In the genomic region with DNA sequence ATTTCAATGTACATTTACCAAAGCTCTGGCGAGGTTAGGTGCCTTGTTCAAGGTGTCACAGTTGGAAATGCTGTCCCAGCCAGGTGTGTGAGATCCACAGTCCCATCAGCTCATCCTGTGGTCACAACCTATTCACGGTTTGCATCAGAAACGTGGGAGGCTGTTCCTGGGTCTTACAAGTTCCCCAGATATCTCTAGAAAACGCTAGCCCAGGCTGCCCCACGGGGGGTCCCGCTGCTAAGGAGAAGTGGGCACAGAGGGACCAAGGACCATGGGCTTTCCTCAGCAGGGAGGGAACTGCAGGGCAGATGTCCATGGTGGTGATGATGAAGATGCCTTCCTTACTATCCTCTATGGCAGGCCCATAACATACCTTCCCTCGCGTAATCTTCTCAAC, we compare ENCODE assay signal across 8 cellular contexts. TPM values are rescaled to one million over a fixed set of nuclear protein-coding genes. Genes with fewer than 3 reads are reported as not detected.
DNase-seq lines count a peak whose midpoint lies in the region; ATAC-seq and TF ChIP-seq lines count a peak whose summit lies in the region.

No MANE protein-coding gene starts in this region.

- H3K4me1 Mint-ChIP-seq in MCF 10A (ENCODE audit: insufficient read depth, unreplicated experiment): peaks cover 15% of the 10 kb centered on the region

- H3K9me1 ChIP-seq in IMR-90 (ENCODE audit: insufficient read depth, low read length): peaks cover 9% of the 10 kb centered on the region

- TF ChIP-seq RAD21 in IMR-90 (IDR thresholded peaks at IDR 0.05; ENCODE audit: low read length): no peak

- H3K79me1 ChIP-seq in IMR-90 (ENCODE audit: low read depth in 1 of 2, low read length in 2 of 2): peaks cover 7 to 17% of the 10 kb centered on the region in 2 experiments

- H4K8ac ChIP-seq in IMR-90 (ENCODE audit: low read depth in 2 of 2, low read length in 2 of 2): peak overlapping the region; percentile 34 to 67; a peak in 3 of 4 replicates

- H3K9ac ChIP-seq in IMR-90 (ENCODE audit: low read depth, low read length): peak overlapping the region; percentile 72

- H3K27me3 ChIP-seq in IMR-90 (ENCODE audit: control insufficient read depth, insufficient read depth, low read length) (no peaks in the 10 kb centered on the region), lung (ENCODE audit: control insufficient read depth, insufficient read depth) (no peaks in the 10 kb centered on the region), upper lobe of right lung (no peaks in the 10 kb centered on the region)

- BruUV-seq in IMR-90 (replicated peaks; lab: Mats Ljungman, UMichigan): no TSS peak
- no TSS peak for BruUV-seq in MCF 10A (replicated peaks; lab: Mats Ljungman, UMichigan)

- H3K4me3 Mint-ChIP-seq in MCF 10A (ENCODE audit: unreplicated experiment): peak overlapping the region; percentile 84

- intact Hi-C loops in IMR-90 (cut with micrococcal nuclease) (no loop called here), MCF 10A (cut with micrococcal nuclease) (no loop called here), upper lobe of right lung (cut with DNase I) (no loop called here)

- H3K56ac ChIP-seq in IMR-90 (ENCODE audit: extremely low read depth, insufficient read depth, low read length): no peak overlapping the region

- H3K27ac ChIP-seq in IMR-90 (ENCODE audit: insufficient read depth, low read length) (peak overlapping the region; percentile 22), lung (ENCODE audit: low read depth in 1 of 2, low read length in 1 of 2) (peak overlapping the region in 1 of 2 donors; percentile 92), upper lobe of right lung (peak overlapping the region; percentile 83)

- TF ChIP-seq POLR2A in IMR-90 (IDR thresholded peaks at IDR 0.05; ENCODE audit: low read depth, low read length): no peak

- peak overlapping the region; percentile 57 for H3K4ac ChIP-seq in IMR-90 (ENCODE audit: low read depth, low read length)

- peak; percentile 32 for DNase-seq in NCI-H345 (lab: John Stamatoyannopoulos, UW)
- no peak for DNase-seq in NCI-H345 treated with DMSO at 0.1 percent for 48 hours (lab: John Stamatoyannopoulos, UW; ENCODE audit: unreplicated experiment)
- no peak for DNase-seq in IMR-90
- DNase-seq in MCF 10A (ENCODE audit: unreplicated experiment): peak; percentile 11
- DNase-seq in lung (ENCODE audit: low spot score): no peak
- DNase-seq in upper lobe of right lung: no peak
- no peak for DNase-seq in NCI-H187 treated with DMSO at 0.1 percent for 48 hours (lab: John Stamatoyannopoulos, UW)
- DNase-seq in putamen (ENCODE audit: low spot score): no peak

- H3K27me3 Mint-ChIP-seq in MCF 10A (ENCODE audit: insufficient read depth, unreplicated experiment): no peaks in the 10 kb centered on the region

- CTCF ChIA-PET in IMR-90 (lab: Yijun Ruan, JAX): no interaction called here
- CTCF ChIA-PET in MCF 10A (lab: Yijun Ruan, JAX): interaction anchor here (0.6 to 1.1 kb wide), 2 partner anchors 837 to 939 kb away, joined by 3 read pairs; no protein-coding TSS in a partner anchor

- H3K4me1 ChIP-seq in IMR-90 (ENCODE audit: control insufficient read depth, insufficient read depth, low read length) (peaks cover 3% of the 10 kb centered on the region; the same call in 1 of the 2 replicates), lung (ENCODE audit: control insufficient read depth in 2 of 2, insufficient read depth in 2 of 2, low read length in 2 of 2) (peaks cover 0 to 5% of the 10 kb centered on the region in 2 donors), upper lobe of right lung (peaks cover 14% of the 10 kb centered on the region)

- peaks cover 13% of the 10 kb centered on the region for H3K36me3 Mint-ChIP-seq in MCF 10A (ENCODE audit: insufficient read depth, unreplicated experiment)

- dilution Hi-C loops in IMR-90 (cut with HindIII; ENCODE audit: low sequenced_read_pairs, unreplicated experiment): no loop called here

- peak overlapping the region; percentile 83 for H3K4me2 ChIP-seq in IMR-90 (ENCODE audit: low read depth, low read length)

- peak overlapping the region; percentile 81 for H3K27ac Mint-ChIP-seq in MCF 10A (ENCODE audit: low read depth, unreplicated experiment)

- no peaks in the 10 kb centered on the region for H3K9me3 Mint-ChIP-seq in MCF 10A (ENCODE audit: unreplicated experiment)

- 0 out of 2 replicates have a peak overlapping the region, but pooled peaks have one; percentile 2 for H4K91ac ChIP-seq in IMR-90 (ENCODE audit: insufficient read depth, low read depth, low read length)

- WGBS in IMR-90 (ENCODE audit: extremely low coverage in 2 of 2, insufficient read length in 1 of 2), 2 experiments: 42% methylated on average over 2 of the region's 8 CpGs; no CpG with 5 or more reads in 1 of the 2 experiments
- 16 to 23% methylated on average over 8 of the region's 8 CpGs for WGBS in lung, 2 donors

- H4K5ac ChIP-seq in IMR-90 (ENCODE audit: low read depth, low read length): peak overlapping the region; percentile 15; the same call in 1 of the 2 replicates

- no peak overlapping the region for H2BK20ac ChIP-seq in IMR-90 (ENCODE audit: low read depth, low read length)

- peak overlapping the region; percentile 87 for H2AK9ac ChIP-seq in IMR-90 (replicated peaks; ENCODE audit: low read depth, low read length, poor library complexity)

- TF ChIP-seq CTCF in IMR-90 (conservative IDR thresholded peaks at IDR 0.05; ENCODE audit: low read depth, low read length): no peak
- TF ChIP-seq CTCF in MCF 10A (IDR thresholded peaks at IDR 0.05; ENCODE audit: unreplicated experiment): no peak
- no peak for TF ChIP-seq CTCF in lung (IDR thresholded peaks at IDR 0.05; ENCODE audit: control extremely low read depth, extremely low read depth)
- no peak for TF ChIP-seq CTCF in upper lobe of right lung (IDR thresholded peaks at IDR 0.05)

- no peak overlapping the region for H3K18ac ChIP-seq in IMR-90 (ENCODE audit: low read depth, low read length)

- peak overlapping the region; percentile 68 for H3K14ac ChIP-seq in IMR-90 (replicated peaks; ENCODE audit: low read depth, low read length)

- no peak; the same call in 1 of the 2 replicates for ATAC-seq in IMR-90 (ENCODE audit: low read depth)
- peak; percentile 13 for ATAC-seq in lung (ENCODE audit: insufficient read depth, low FRiP score)
- ATAC-seq in upper lobe of right lung: no peak

- H4K20me1 ChIP-seq in IMR-90 (ENCODE audit: insufficient read depth, low read length): no peaks in the 10 kb centered on the region

- in situ Hi-C loops in IMR-90 (cut with MboI; ENCODE audit: low sequenced_read_pairs): no loop called here

- peak overlapping the region; percentile 55 for H3K4me3 ChIP-seq in IMR-90 (ENCODE audit: insufficient read depth, low read depth, low read length)
- H3K4me3 ChIP-seq in lung: peak overlapping the region; percentile 76
- H3K4me3 ChIP-seq in upper lobe of right lung: peak overlapping the region; percentile 71

- H2BK120ac ChIP-seq in IMR-90 (ENCODE audit: low read depth, low read length): no peak overlapping the region

- H3K23ac ChIP-seq in IMR-90 (ENCODE audit: low read depth, low read length): peak overlapping the region; percentile 61

- peak overlapping the region; percentile 47; the same call in 1 of the 2 replicates for H2AK5ac ChIP-seq in IMR-90 (ENCODE audit: low read depth, low read length)

- H2AFZ ChIP-seq in IMR-90 (replicated peaks; ENCODE audit: low read length, poor library complexity): peak overlapping the region; percentile 86

- no peak overlapping the region for H2BK5ac ChIP-seq in IMR-90 (ENCODE audit: low read depth, low read length, poor library complexity, severe bottlenecking)

- no peak overlapping the region for H2BK15ac ChIP-seq in IMR-90 (ENCODE audit: low read depth, low read length)

- H3K36me3 ChIP-seq in IMR-90 (ENCODE audit: control insufficient read depth, insufficient read depth, low read length): peaks cover 7% of the 10 kb centered on the region; the same call in 1 of the 2 replicates
- H3K36me3 ChIP-seq in lung (ENCODE audit: control insufficient read depth in 2 of 2, insufficient read depth in 2 of 2, low read length in 2 of 2): no peaks in the 10 kb centered on the region
- H3K36me3 ChIP-seq in upper lobe of right lung: no peaks in the 10 kb centered on the region

- no peaks in the 10 kb centered on the region for H3K9me3 ChIP-seq in IMR-90 (ENCODE audit: control insufficient read depth, insufficient read depth, low read length)
- no peaks in the 10 kb centered on the region for H3K9me3 ChIP-seq in lung (ENCODE audit: control insufficient read depth in 2 of 2, insufficient read depth in 1 of 2, low read length in 1 of 2)
- no peaks in the 10 kb centered on the region for H3K9me3 ChIP-seq in upper lobe of right lung

- POLR2A ChIA-PET in IMR-90 (lab: Charles Lee; ENCODE audit: unreplicated experiment): no interaction called here
- POLR2A ChIA-PET in MCF 10A (lab: Yijun Ruan, JAX): interaction anchor here (0.9 to 1.1 kb wide), 5 partner anchors 10 to 755 kb away, joined by 3 read pairs; no protein-coding TSS in a partner anchor

TF ChIP-seq in IMR-90, 13 proteins besides CTCF, POLR2A, EP300 and RAD21 (continues in another document):
- no peak for TF ChIP-seq RCOR1 (IDR thresholded peaks at IDR 0.05; ENCODE audit: insufficient replicate concordance, low read length)
- TF ChIP-seq SMC3 (IDR thresholded peaks at IDR 0.05; ENCODE audit: low read depth, low read length): no peak
- TF ChIP-seq, protein P1, sequence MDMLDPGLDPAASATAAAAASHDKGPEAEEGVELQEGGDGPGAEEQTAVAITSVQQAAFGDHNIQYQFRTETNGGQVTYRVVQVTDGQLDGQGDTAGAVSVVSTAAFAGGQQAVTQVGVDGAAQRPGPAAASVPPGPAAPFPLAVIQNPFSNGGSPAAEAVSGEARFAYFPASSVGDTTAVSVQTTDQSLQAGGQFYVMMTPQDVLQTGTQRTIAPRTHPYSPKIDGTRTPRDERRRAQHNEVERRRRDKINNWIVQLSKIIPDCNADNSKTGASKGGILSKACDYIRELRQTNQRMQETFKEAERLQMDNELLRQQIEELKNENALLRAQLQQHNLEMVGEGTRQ (IDR thresholded peaks at IDR 0.05; ENCODE audit: low read depth, low read length): no peak
- no peak for TF ChIP-seq FOS (IDR thresholded peaks at IDR 0.05; ENCODE audit: low read depth, low read length)
- no peak for TF ChIP-seq RFX5 (IDR thresholded peaks at IDR 0.05; ENCODE audit: low read depth, low read length)

RNA-seq across cellular contexts. Expression of a gene that starts 0.7 kb away (rescaled TPM):
- total RNA-seq in IMR-90 (2012; rRNA removed) (29.2 and 52.2 TPM in 2 replicates), MCF 10A (2022) (23.4 and 25.5 TPM in 2 replicates), lung (100 to 1,000 TPM in 1 of 2 donors, 10 to 100 TPM in 1; 28.3 to 107 TPM), upper lobe of right lung (20.0 TPM)
- polyA plus RNA-seq in IMR-90 (2012; rRNA removed) (32.3 and 35.3 TPM in 2 replicates), lung (10 to 100 TPM in 1 of 2 donors, 1 to 10 TPM in 1; 4.5 to 12.5 TPM)
- 28.3 and 34.8 TPM in 2 replicates for polyA plus RNA-seq in IMR-90 (2012; cell fraction: cytosol; rRNA removed)
- polyA plus RNA-seq in IMR-90 (2012; cell fraction: nucleus; rRNA removed; ENCODE audit: low replicate concordance): 13.9 and 29.9 TPM in 2 replicates

RNA-seq across cellular contexts. Expression of a gene that starts 35.8 kb away (rescaled TPM):
- total RNA-seq in IMR-90 (2012; rRNA removed): 142 and 227 TPM in 2 replicates
- 89.8 and 110 TPM in 2 replicates for polyA plus RNA-seq in IMR-90 (2012; rRNA removed)
- polyA plus RNA-seq in IMR-90 (2012; cell fraction: cytosol; rRNA removed): 19.6 and 58.0 TPM in 2 replicates
- polyA plus RNA-seq in IMR-90 (2012; cell fraction: nucleus; rRNA removed; ENCODE audit: low replicate concordance): 17.3 and 172 TPM in 2 replicates
- 162 and 175 TPM in 2 replicates for total RNA-seq in MCF 10A (2022)
- 100 to 1,000 TPM in 1 of 2 donors, 10 to 100 TPM in 1; 86.4 to 103 TPM for total RNA-seq in lung
- 10 to 100 TPM; 81.1 to 88.6 TPM for polyA plus RNA-seq in lung
- 92.5 TPM for total RNA-seq in upper lobe of right lung

Comparison
In these comparisons a context has a peak if more than half of its experiments do, and no peak if none do; other contexts are left out.
1. DNase-seq: peak in NCI-H345 (single experiment) and MCF 10A (single experiment); none in NCI-H345 treated with DMSO at 0.1 percent for 48 hours (single experiment), IMR-90 (single experiment), lung (single experiment), upper lobe of right lung (single experiment), NCI-H187 treated with DMSO at 0.1 percent for 48 hours (single experiment) and putamen (single experiment).
2. Peak in every context shown above with its lines, with median percentiles within 50 percentile points of each other: H3K4me3 ChIP-seq.